9 cellular contexts compared by ENCODE assay signal in genomic region chr3:62665627-62666433, GRCh38.
DNase-seq lines count a peak whose midpoint lies in the region; ATAC-seq and TF ChIP-seq lines count a peak whose summit lies in the region.
"Had no signal": no experiment of that assay in that cellular context is flagged by ENCODE, and none has a peak within 500 bp of the region (broad histone marks: within the 10 kb centered on the region; RNA-seq: fewer than 3 reads in every experiment).

No MANE protein-coding gene starts in this region.

- in situ Hi-C loops in gastrocnemius medialis (cut with MboI; ENCODE audit: low sequenced_read_pairs in 4 of 4), result no loop called here

- no peaks in the 10 kb centered on the region for H3K9me3 Mint-ChIP-seq in activated naive CD8-positive, alpha-beta T cell treated with anti-CD3 and anti-CD28 coated beads, Interleukin-2, amount 50 U/mL, for 24 hours
- H3K9me3 Mint-ChIP-seq in activated T-helper 1 cell treated with anti-CD3 and anti-CD28 coated beads, Interleukin-12 subunit alpha, Interleukin-12 subunit beta, Interleukin-2, Interleukin-4 antibody, amounts not matched to agents 30 ng/mL and 10 ng/mL and 1 ng/mL, durations not matched to agents 14 hours and 24 hours and 36 hours, result no peaks in the 10 kb centered on the region

- H3K27ac ChIP-seq in DOHH2 (ENCODE audit: low read depth, low read length), result peak overlapping the region; percentile 95
- H3K27ac ChIP-seq in right cardiac atrium (ENCODE audit: low read length), result peak overlapping the region; percentile 53
- no peak overlapping the region for H3K27ac ChIP-seq in gastrocnemius medialis

- peak; percentile 4 for DNase-seq in NCI-H226
- DNase-seq in activated naive CD8-positive, alpha-beta T cell treated with anti-CD3 and anti-CD28 coated beads, Interleukin-2, amount 50 U/mL, for 24 hours, result peak; percentile 34
- peak; percentile 63 to 80 (median 76) for DNase-seq in right cardiac atrium
- DNase-seq in gastrocnemius medialis, result peak in 1 of 2 donors; percentile 36
- DNase-seq in activated T-helper 1 cell treated with anti-CD3 and anti-CD28 coated beads, Interleukin-12 subunit alpha, Interleukin-12 subunit beta, Interleukin-2, Interleukin-4 antibody, amounts not matched to agents 30 ng/mL and 10 ng/mL and 1 ng/mL, durations not matched to agents 14 hours and 24 hours and 36 hours (ENCODE audit: low spot score), result no peak

- H3K36me3 ChIP-seq in DOHH2 (ENCODE audit: control insufficient read depth, low read length) (peaks cover 38% of the 10 kb centered on the region), gastrocnemius medialis (no peaks in the 10 kb centered on the region)

- H3K4me3 ChIP-seq in DOHH2 (ENCODE audit: low read length) (peak overlapping the region; percentile 76), right cardiac atrium (ENCODE audit: low read length) (no peak overlapping the region), gastrocnemius medialis (no peak overlapping the region)

- H4K20me1 ChIP-seq in DOHH2 (ENCODE audit: control insufficient read depth, insufficient read depth, low read depth, low read length), result no peaks in the 10 kb centered on the region

- H3K4me2 ChIP-seq in DOHH2 (ENCODE audit: low read length), result peak overlapping the region; percentile 93

- TF ChIP-seq POLR2A in gastrocnemius medialis (IDR thresholded peaks at IDR 0.05), result no peak

- peak; percentile 93 for TF ChIP-seq CTCF in DOHH2 (IDR thresholded peaks at IDR 0.05; ENCODE audit: low read depth, low read length, poor library complexity, severe bottlenecking)
- peak in 3 of 5 experiments; percentile 14 to 31 (median 21) for TF ChIP-seq CTCF in gastrocnemius medialis (IDR thresholded peaks at IDR 0.05 in 4 of 5, conservative IDR thresholded peaks at IDR 0.05 in 1 of 5)

- ATAC-seq in GM19035 (IDR thresholded peaks at IDR 0.05; ENCODE audit: unreplicated experiment), result peak; percentile 83
- ATAC-seq in HG03095 (IDR thresholded peaks at IDR 0.05; ENCODE audit: unreplicated experiment), result peak; percentile 83
- peak; percentile 24 for ATAC-seq in activated naive CD8-positive, alpha-beta T cell treated with anti-CD3 and anti-CD28 coated beads, Interleukin-2, amount 50 U/mL, for 24 hours
- ATAC-seq in right cardiac atrium, result peak; percentile 61 to 82
- ATAC-seq in gastrocnemius medialis, result peak in 1 of 2 donors; percentile 47

- H3F3A ChIP-seq in DOHH2 (ENCODE audit: control insufficient read depth, insufficient read depth), result peaks cover 22% of the 10 kb centered on the region

- WGBS in right cardiac atrium, result 2% methylated on average over 10 of the region's 10 CpGs

- no peak overlapping the region for H3K4me3 Mint-ChIP-seq in activated naive CD8-positive, alpha-beta T cell treated with anti-CD3 and anti-CD28 coated beads, Interleukin-2, amount 50 U/mL, for 24 hours
- H3K4me3 Mint-ChIP-seq in activated T-helper 1 cell treated with anti-CD3 and anti-CD28 coated beads, Interleukin-12 subunit alpha, Interleukin-12 subunit beta, Interleukin-2, Interleukin-4 antibody, amounts not matched to agents 30 ng/mL and 10 ng/mL and 1 ng/mL, durations not matched to agents 14 hours and 24 hours and 36 hours, result no peak overlapping the region
- H3K4me3 Mint-ChIP-seq: activated naive CD4-positive, alpha-beta T cell treated with anti-CD3 and anti-CD28 coated beads, Interleukin-2, amount 50 U/mL, for 24 hours had no signal

- H3K9me3 ChIP-seq in DOHH2 (ENCODE audit: control insufficient read depth, insufficient read depth, low read length) (no peaks in the 10 kb centered on the region), right cardiac atrium (ENCODE audit: control insufficient read depth, low read length) (no peaks in the 10 kb centered on the region), gastrocnemius medialis (no peaks in the 10 kb centered on the region)

- no peaks in the 10 kb centered on the region for H3K9me2 ChIP-seq in DOHH2 (replicated peaks; ENCODE audit: control insufficient read depth, low read length)

- H3K27ac Mint-ChIP-seq in activated naive CD8-positive, alpha-beta T cell treated with anti-CD3 and anti-CD28 coated beads, Interleukin-2, amount 50 U/mL, for 24 hours, result no peak overlapping the region
- H3K27ac Mint-ChIP-seq in activated T-helper 1 cell treated with anti-CD3 and anti-CD28 coated beads, Interleukin-12 subunit alpha, Interleukin-12 subunit beta, Interleukin-2, Interleukin-4 antibody, amounts not matched to agents 30 ng/mL and 10 ng/mL and 1 ng/mL, durations not matched to agents 14 hours and 24 hours and 36 hours, result no peak overlapping the region
- H3K27ac Mint-ChIP-seq: activated naive CD4-positive, alpha-beta T cell treated with anti-CD3 and anti-CD28 coated beads, Interleukin-2, amount 50 U/mL, for 24 hours had no signal

- peaks cover 80% of the 10 kb centered on the region for H3K4me1 ChIP-seq in DOHH2 (ENCODE audit: control insufficient read depth, low read length)
- H3K4me1 ChIP-seq in right cardiac atrium (ENCODE audit: control insufficient read depth, insufficient read depth, low read length), result no peaks in the 10 kb centered on the region
- no peaks in the 10 kb centered on the region for H3K4me1 ChIP-seq in gastrocnemius medialis

- H3K36me3 Mint-ChIP-seq in activated naive CD8-positive, alpha-beta T cell treated with anti-CD3 and anti-CD28 coated beads, Interleukin-2, amount 50 U/mL, for 24 hours (ENCODE audit: low read depth), result no peaks in the 10 kb centered on the region
- H3K36me3 Mint-ChIP-seq in activated T-helper 1 cell treated with anti-CD3 and anti-CD28 coated beads, Interleukin-12 subunit alpha, Interleukin-12 subunit beta, Interleukin-2, Interleukin-4 antibody, amounts not matched to agents 30 ng/mL and 10 ng/mL and 1 ng/mL, durations not matched to agents 14 hours and 24 hours and 36 hours (ENCODE audit: low read depth), result no peaks in the 10 kb centered on the region
- H3K36me3 Mint-ChIP-seq: activated naive CD4-positive, alpha-beta T cell treated with anti-CD3 and anti-CD28 coated beads, Interleukin-2, amount 50 U/mL, for 24 hours had no signal

- intact Hi-C loops in right cardiac atrium (cut with DNase I) (loop anchor here in 3 of 4 donors (5.0 to 10.0 kb wide), 3 partner anchors 209 to 566 kb away; partner anchors contain the start of gene CADPS (in 1 of the 3)), gastrocnemius medialis (cut with DNase I; ENCODE audit: low total_unique reads) (no loop called here)
- intact Hi-C loops in activated T-helper 1 cell treated with anti-CD3 and anti-CD28 coated beads, Interleukin-12 subunit alpha, Interleukin-12 subunit beta, Interleukin-2, Interleukin-4 antibody, amounts not matched to agents 30 ng/mL and 10 ng/mL and 1 ng/mL, durations not matched to agents 14 hours and 24 hours and 36 hours (cut with micrococcal nuclease), result loop anchor here (10.0 kb wide), 1 partner anchor 569 kb away; no protein-coding TSS in a partner anchor

- H3K79me2 ChIP-seq in DOHH2 (ENCODE audit: control insufficient read depth, low read length), result peaks cover 57% of the 10 kb centered on the region

- no peaks in the 10 kb centered on the region for H3K27me3 ChIP-seq in DOHH2 (ENCODE audit: control insufficient read depth, low read length)
- H3K27me3 ChIP-seq in right cardiac atrium (ENCODE audit: control insufficient read depth, insufficient read depth), result no peaks in the 10 kb centered on the region
- H3K27me3 ChIP-seq in gastrocnemius medialis, result no peaks in the 10 kb centered on the region

- H3K27me3 Mint-ChIP-seq in activated naive CD8-positive, alpha-beta T cell treated with anti-CD3 and anti-CD28 coated beads, Interleukin-2, amount 50 U/mL, for 24 hours, result peaks cover 8% of the 10 kb centered on the region
- H3K27me3 Mint-ChIP-seq in activated T-helper 1 cell treated with anti-CD3 and anti-CD28 coated beads, Interleukin-12 subunit alpha, Interleukin-12 subunit beta, Interleukin-2, Interleukin-4 antibody, amounts not matched to agents 30 ng/mL and 10 ng/mL and 1 ng/mL, durations not matched to agents 14 hours and 24 hours and 36 hours (ENCODE audit: insufficient read depth), result no peaks in the 10 kb centered on the region

- H3K4me1 Mint-ChIP-seq in activated naive CD8-positive, alpha-beta T cell treated with anti-CD3 and anti-CD28 coated beads, Interleukin-2, amount 50 U/mL, for 24 hours, result no peaks in the 10 kb centered on the region
- H3K4me1 Mint-ChIP-seq in activated T-helper 1 cell treated with anti-CD3 and anti-CD28 coated beads, Interleukin-12 subunit alpha, Interleukin-12 subunit beta, Interleukin-2, Interleukin-4 antibody, amounts not matched to agents 30 ng/mL and 10 ng/mL and 1 ng/mL, durations not matched to agents 14 hours and 24 hours and 36 hours (ENCODE audit: low read depth), result no peaks in the 10 kb centered on the region
- H3K4me1 Mint-ChIP-seq: activated naive CD4-positive, alpha-beta T cell treated with anti-CD3 and anti-CD28 coated beads, Interleukin-2, amount 50 U/mL, for 24 hours had no signal

Comparison
In these comparisons a context has a peak if more than half of its experiments do, and no peak if none do; other contexts are left out.
1. H3K27ac ChIP-seq: peak in DOHH2 (single experiment) and right cardiac atrium (single experiment); none in gastrocnemius medialis (0 of 4).